Comparison of ENCODE assay signal across 8 cellular contexts in genomic region chr3:34361921-34362320, GRCh38.
DNase-seq lines count a peak whose midpoint lies in the region; ATAC-seq, FAIRE-seq and TF ChIP-seq lines count a peak whose summit lies in the region.

No MANE protein-coding gene starts in this region.

- no peak overlapping the region for H3K4me2 ChIP-seq in HepG2 (ENCODE audit: low read depth, low read length)

- no peaks in the 10 kb centered on the region for H4K20me1 ChIP-seq in HepG2 (ENCODE audit: insufficient read depth, low read length)

- no peak for TF ChIP-seq POLR2A in right lobe of liver (IDR thresholded peaks at IDR 0.05)
- no peak for TF ChIP-seq POLR2A in HepG2 (IDR thresholded peaks at IDR 0.05; ENCODE audit: insufficient read depth in 1 of 2, low read depth in 2 of 2, low read length in 2 of 2)
- no peak for TF ChIP-seq POLR2A in spleen (IDR thresholded peaks at IDR 0.05)

- POLR2A ChIA-PET in HepG2 (lab: Yijun Ruan, JAX), result no interaction called here

- H3K27ac ChIP-seq in right lobe of liver, result no peak overlapping the region
- H3K27ac ChIP-seq in HepG2 (ENCODE audit: extremely low read length, insufficient read depth, low read length), result no peak overlapping the region
- no peak overlapping the region for H3K27ac ChIP-seq in spleen

- TF ChIP-seq CTCF in right lobe of liver (IDR thresholded peaks at IDR 0.05) (no peak), HepG2 (CRISPR knock-in tag; IDR thresholded peaks at IDR 0.05) (no peak), spleen (IDR thresholded peaks at IDR 0.05 in 8 of 11, conservative IDR thresholded peaks at IDR 0.05 in 3 of 11) (no peak)

- intact Hi-C loops in right lobe of liver (cut with DNase I) (no loop called here), HepG2 (cut with micrococcal nuclease; ENCODE audit: unreplicated experiment) (no loop called here), spleen (cut with DNase I; ENCODE audit: low total_unique reads) (no loop called here)

- H2AFZ ChIP-seq in HepG2 (ENCODE audit: low read length), result no peak overlapping the region

- CTCF ChIA-PET in HepG2 (lab: Yijun Ruan, JAX; ENCODE audit: low intra/inter-chr PET ratio, low total read pairs), result no interaction called here

- TF ChIP-seq RAD21 in HepG2 (CRISPR knock-in tag; IDR thresholded peaks at IDR 0.05), result no peak

- no peak for FAIRE-seq in HepG2 (lab: Jason Lieb, UNC)

- DNase-seq in right lobe of liver (no peak), HepG2 (ENCODE audit: low spot score) (no peak), NOMO-1 (lab: John Stamatoyannopoulos, UW; ENCODE audit: unreplicated experiment in 2 of 2) (peak; percentile 50 to 82), NCI-H1092 treated with DMSO at 0.1 percent for 48 hours (lab: John Stamatoyannopoulos, UW) (no peak), NCI-H2107 (lab: John Stamatoyannopoulos, UW) (no peak), SHP77 (lab: John Stamatoyannopoulos, UW) (no peak), spleen (no peak)

- TF ChIP-seq EP300 in HepG2 (IDR thresholded peaks at IDR 0.05; ENCODE audit: low read depth in 2 of 2, low read length in 2 of 2), result no peak
- no peak for TF ChIP-seq EP300 in HepG2 (CRISPR knock-in tag; IDR thresholded peaks at IDR 0.05; ENCODE audit: borderline replicate concordance)

- no TSS peak for BruUV-seq in HepG2 (replicated peaks; lab: Mats Ljungman, UMichigan)

- in situ Hi-C loops in HepG2 (cut with HindIII; ENCODE audit: extremely low pct_ligation_motif_present, low pct_unique_long_range_greater_than_20kb), result no loop called here

- H3K4me1 ChIP-seq in right lobe of liver, result no peaks in the 10 kb centered on the region
- H3K4me1 ChIP-seq in HepG2 (ENCODE audit: insufficient read depth, low read length), result no peaks in the 10 kb centered on the region
- H3K4me1 ChIP-seq in spleen, result peaks cover 0 to 3% (median 0%) of the 10 kb centered on the region in 6 donors

- H3K79me2 ChIP-seq in HepG2 (ENCODE audit: insufficient read depth, low read length), result no peaks in the 10 kb centered on the region

- H3K27me3 ChIP-seq in right lobe of liver (no peaks in the 10 kb centered on the region), HepG2 (ENCODE audit: control insufficient read depth in 1 of 2, insufficient read depth in 2 of 2, low read length in 2 of 2) (peaks cover 0 to 1% of the 10 kb centered on the region in 2 experiments; a peak in 1 of 5 replicates), spleen (replicated peaks in 1 of 7) (peaks cover 0 to 8% (median 0%) of the 10 kb centered on the region in 7 donors)

- ATAC-seq in right lobe of liver (peak; percentile 36 to 78 (median 64)), HepG2 (no peak), HG02840 (IDR thresholded peaks at IDR 0.05; ENCODE audit: low FRiP score, unreplicated experiment) (peak; percentile 74)

- 55% methylated on average over 5 of the region's 5 CpGs for WGBS in right lobe of liver (ENCODE audit: insufficient coverage, low coverage, low lambda C conversion rate, missing lambda C conversion rate)
- WGBS in HepG2 (ENCODE audit: low lambda C conversion rate), result 44% methylated on average over 5 of the region's 5 CpGs
- WGBS in spleen, 5 donors, result 17 to 47% (median 36%) methylated on average over 5 of the region's 5 CpGs

- H3K36me3 ChIP-seq in right lobe of liver, result no peaks in the 10 kb centered on the region
- H3K36me3 ChIP-seq in HepG2 (replicated peaks in 1 of 2; ENCODE audit: control insufficient read depth in 1 of 2, insufficient read depth in 2 of 2, low read length in 2 of 2), result no peaks in the 10 kb centered on the region
- no peaks in the 10 kb centered on the region for H3K36me3 ChIP-seq in spleen

- no peak overlapping the region for H3K9ac ChIP-seq in HepG2 (ENCODE audit: insufficient read depth, low read depth, low read length)

- no peak overlapping the region for H3K4me3 ChIP-seq in right lobe of liver
- H3K4me3 ChIP-seq in HepG2 (replicated peaks in 1 of 3; ENCODE audit: insufficient read depth in 1 of 3, low read depth in 2 of 3, low read length in 3 of 3), result no peak overlapping the region
- H3K4me3 ChIP-seq in spleen, result no peak overlapping the region

- no peaks in the 10 kb centered on the region for H3K9me3 ChIP-seq in right lobe of liver
- H3K9me3 ChIP-seq in HepG2 (ENCODE audit: low read length), result no peaks in the 10 kb centered on the region
- no peaks in the 10 kb centered on the region for H3K9me3 ChIP-seq in spleen

TF ChIP-seq in HepG2, 621 proteins besides CTCF, POLR2A, EP300 and RAD21:
- TF ChIP-seq ZNF567 (CRISPR knock-in tag; IDR thresholded peaks at IDR 0.05; ENCODE audit: borderline replicate concordance) (no peak), ZNF543 (CRISPR knock-in tag; IDR thresholded peaks at IDR 0.05) (no peak), SMARCC2 (IDR thresholded peaks at IDR 0.05) (no peak), HOXA5 (CRISPR knock-in tag; IDR thresholded peaks at IDR 0.05) (no peak), YEATS2 (CRISPR knock-in tag; IDR thresholded peaks at IDR 0.05; ENCODE audit: borderline replicate concordance) (no peak), TFDP1 (CRISPR knock-in tag; IDR thresholded peaks at IDR 0.05; ENCODE audit: borderline replicate concordance) (no peak), STAG1 (CRISPR knock-in tag; IDR thresholded peaks at IDR 0.05) (no peak), ZNF234 (CRISPR knock-in tag; conservative IDR thresholded peaks at IDR 0.05) (no peak), MAX (IDR thresholded peaks at IDR 0.05) (no peak)
- TF ChIP-seq, protein P1, sequence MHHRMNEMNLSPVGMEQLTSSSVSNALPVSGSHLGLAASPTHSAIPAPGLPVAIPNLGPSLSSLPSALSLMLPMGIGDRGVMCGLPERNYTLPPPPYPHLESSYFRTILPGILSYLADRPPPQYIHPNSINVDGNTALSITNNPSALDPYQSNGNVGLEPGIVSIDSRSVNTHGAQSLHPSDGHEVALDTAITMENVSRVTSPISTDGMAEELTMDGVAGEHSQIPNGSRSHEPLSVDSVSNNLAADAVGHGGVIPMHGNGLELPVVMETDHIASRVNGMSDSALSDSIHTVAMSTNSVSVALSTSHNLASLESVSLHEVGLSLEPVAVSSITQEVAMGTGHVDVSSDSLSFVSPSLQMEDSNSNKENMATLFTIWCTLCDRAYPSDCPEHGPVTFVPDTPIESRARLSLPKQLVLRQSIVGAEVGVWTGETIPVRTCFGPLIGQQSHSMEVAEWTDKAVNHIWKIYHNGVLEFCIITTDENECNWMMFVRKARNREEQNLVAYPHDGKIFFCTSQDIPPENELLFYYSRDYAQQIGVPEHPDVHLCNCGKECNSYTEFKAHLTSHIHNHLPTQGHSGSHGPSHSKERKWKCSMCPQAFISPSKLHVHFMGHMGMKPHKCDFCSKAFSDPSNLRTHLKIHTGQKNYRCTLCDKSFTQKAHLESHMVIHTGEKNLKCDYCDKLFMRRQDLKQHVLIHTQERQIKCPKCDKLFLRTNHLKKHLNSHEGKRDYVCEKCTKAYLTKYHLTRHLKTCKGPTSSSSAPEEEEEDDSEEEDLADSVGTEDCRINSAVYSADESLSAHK (CRISPR knock-in tag; IDR thresholded peaks at IDR 0.05; ENCODE audit: borderline replicate concordance), result no peak
- TF ChIP-seq, protein P2, sequence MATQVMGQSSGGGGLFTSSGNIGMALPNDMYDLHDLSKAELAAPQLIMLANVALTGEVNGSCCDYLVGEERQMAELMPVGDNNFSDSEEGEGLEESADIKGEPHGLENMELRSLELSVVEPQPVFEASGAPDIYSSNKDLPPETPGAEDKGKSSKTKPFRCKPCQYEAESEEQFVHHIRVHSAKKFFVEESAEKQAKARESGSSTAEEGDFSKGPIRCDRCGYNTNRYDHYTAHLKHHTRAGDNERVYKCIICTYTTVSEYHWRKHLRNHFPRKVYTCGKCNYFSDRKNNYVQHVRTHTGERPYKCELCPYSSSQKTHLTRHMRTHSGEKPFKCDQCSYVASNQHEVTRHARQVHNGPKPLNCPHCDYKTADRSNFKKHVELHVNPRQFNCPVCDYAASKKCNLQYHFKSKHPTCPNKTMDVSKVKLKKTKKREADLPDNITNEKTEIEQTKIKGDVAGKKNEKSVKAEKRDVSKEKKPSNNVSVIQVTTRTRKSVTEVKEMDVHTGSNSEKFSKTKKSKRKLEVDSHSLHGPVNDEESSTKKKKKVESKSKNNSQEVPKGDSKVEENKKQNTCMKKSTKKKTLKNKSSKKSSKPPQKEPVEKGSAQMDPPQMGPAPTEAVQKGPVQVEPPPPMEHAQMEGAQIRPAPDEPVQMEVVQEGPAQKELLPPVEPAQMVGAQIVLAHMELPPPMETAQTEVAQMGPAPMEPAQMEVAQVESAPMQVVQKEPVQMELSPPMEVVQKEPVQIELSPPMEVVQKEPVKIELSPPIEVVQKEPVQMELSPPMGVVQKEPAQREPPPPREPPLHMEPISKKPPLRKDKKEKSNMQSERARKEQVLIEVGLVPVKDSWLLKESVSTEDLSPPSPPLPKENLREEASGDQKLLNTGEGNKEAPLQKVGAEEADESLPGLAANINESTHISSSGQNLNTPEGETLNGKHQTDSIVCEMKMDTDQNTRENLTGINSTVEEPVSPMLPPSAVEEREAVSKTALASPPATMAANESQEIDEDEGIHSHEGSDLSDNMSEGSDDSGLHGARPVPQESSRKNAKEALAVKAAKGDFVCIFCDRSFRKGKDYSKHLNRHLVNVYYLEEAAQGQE (IDR thresholded peaks at IDR 0.05; ENCODE audit: borderline replicate concordance in 1 of 2, low read depth in 1 of 2, low read length in 2 of 2), result no peak
TF ChIP-seq in HepG2: peak in this region for 0.

Comparison
In these comparisons a context has a peak if more than half of its experiments do, and no peak if none do; other contexts are left out.
1. DNase-seq: peak in NOMO-1 (2 of 2); none in right lobe of liver (0 of 3), HepG2 (single experiment), NCI-H1092 treated with DMSO at 0.1 percent for 48 hours (single experiment), NCI-H2107 (single experiment), SHP77 (0 of 2) and spleen (single experiment).